Comparison of ENCODE assay signal across 25 cellular contexts in genomic region chr2:75429036-75429435, GRCh38.
DNase-seq lines count a peak whose midpoint lies in the region; ATAC-seq, FAIRE-seq and TF ChIP-seq lines count a peak whose summit lies in the region.
"Had no signal": no experiment of that assay in that cellular context is flagged by ENCODE, and none has a peak within 500 bp of the region (broad histone marks: within the 10 kb centered on the region; RNA-seq: fewer than 3 reads in every experiment).

No MANE protein-coding gene starts in this region.

- 91% methylated on average over 3 of the region's 3 CpGs; no CpG with 5 or more reads in 1 of the 2 experiments for WGBS in H1 (ENCODE audit: extremely low coverage in 1 of 2, insufficient coverage in 1 of 2, insufficient read length in 1 of 2, insufficient replicate concordance in 2 of 2, low coverage in 1 of 2, low lambda C conversion rate in 2 of 2, missing lambda C conversion rate in 1 of 2), 2 experiments

- H4K91ac ChIP-seq in H1 (replicated peaks; ENCODE audit: insufficient read length, low read length): peak overlapping the region; percentile 34

- no peak overlapping the region for H4K8ac ChIP-seq in H1 (ENCODE audit: extremely low read depth, insufficient read depth, low read length)

- no peak for TF ChIP-seq CTCF in H1 (IDR thresholded peaks at IDR 0.05; ENCODE audit: control extremely low read depth in 1 of 3, insufficient read depth in 1 of 3, low read depth in 1 of 3, low read length in 3 of 3)

- H4K5ac ChIP-seq in H1 (ENCODE audit: insufficient read length, low read depth, low read length): no peak overlapping the region

- peaks cover 4 to 20% (median 7%) of the 10 kb centered on the region in 4 experiments; a peak in 6 of 7 replicates for H3K4me1 ChIP-seq in H1 (replicated peaks in 1 of 4; ENCODE audit: control insufficient read depth in 3 of 4, insufficient read depth in 4 of 4, low read length in 3 of 4)

- no peaks in the 10 kb centered on the region for H3K27me3 ChIP-seq in H1 (replicated peaks in 1 of 4; ENCODE audit: control insufficient read depth in 3 of 4, extremely low read depth in 1 of 4, insufficient read depth in 3 of 4, low read length in 3 of 4)
- H3K27me3 ChIP-seq: BLaER1 treated with 17β-estradiol and CSF1 and Interleukin-3, amounts not matched to agents 10 nM and 100 nM had no signal

- no peak for TF ChIP-seq RAD21 in H1 (IDR thresholded peaks at IDR 0.05 in 1 of 2, conservative IDR thresholded peaks at IDR 0.05 in 1 of 2; ENCODE audit: low read depth in 2 of 2, low read length in 2 of 2)

- H2BK12ac ChIP-seq in H1 (ENCODE audit: low read depth, low read length): peak overlapping the region; percentile 27; the same call in 1 of the 2 replicates

- H3K23ac ChIP-seq in H1 (ENCODE audit: insufficient read length): no peak overlapping the region

- TF ChIP-seq POLR2A in H1 (IDR thresholded peaks at IDR 0.05; ENCODE audit: control extremely low read depth in 1 of 2, low read depth in 2 of 2, low read length in 2 of 2): no peak

- no peak overlapping the region for H2AFZ ChIP-seq in H1 (ENCODE audit: low read length)
- H2AFZ ChIP-seq: GM23248 had no signal

- H3K79me1 ChIP-seq in H1 (ENCODE audit: low read depth, low read length): no peaks in the 10 kb centered on the region

- no peaks in the 10 kb centered on the region; the same call in 1 of the 2 replicates for H3K23me2 ChIP-seq in H1 (ENCODE audit: low read depth, low read length)

- H3K36me3 ChIP-seq in H1 (ENCODE audit: control insufficient read depth in 2 of 4, insufficient read depth in 4 of 4, low read length in 3 of 4): no peaks in the 10 kb centered on the region
- H3K36me3 ChIP-seq: BLaER1 treated with 17β-estradiol and CSF1 and Interleukin-3, amounts not matched to agents 10 nM and 100 nM had no signal

- no peak for TF ChIP-seq EP300 in H1 (IDR thresholded peaks at IDR 0.05; ENCODE audit: borderline replicate concordance in 1 of 2, low read depth in 2 of 2, low read length in 2 of 2)

- no peak overlapping the region for H3K4me3 ChIP-seq in H1 (ENCODE audit: extremely low read depth in 1 of 4, insufficient read depth in 2 of 4, low read depth in 3 of 4, low read length in 4 of 4)
- H3K4me3 ChIP-seq: BLaER1 treated with 17β-estradiol and CSF1 and Interleukin-3, amounts not matched to agents 10 nM and 100 nM; GM23248; K562; mucosa of descending colon had no signal

- no peak overlapping the region for H3K9ac ChIP-seq in H1 (replicated peaks in 1 of 4; ENCODE audit: extremely low read depth in 1 of 4, low read depth in 3 of 4, low read length in 3 of 4)
- H3K9ac ChIP-seq: BLaER1 treated with 17β-estradiol and CSF1 and Interleukin-3, amounts not matched to agents 10 nM and 100 nM; GM23248 had no signal

- 0 out of 2 replicates have a peak overlapping the region, but pooled peaks have one; percentile 5 for H2AK5ac ChIP-seq in H1 (ENCODE audit: low read depth, low read length)

- CTCF ChIA-PET in H1 (lab: Charles Lee; ENCODE audit: partially characterized antibody): interaction anchor here (1.0 to 1.6 kb wide), 3 partner anchors 229 to 355 kb away, joined by 3 to 4 read pairs (median 3); no protein-coding TSS in a partner anchor

- H3K18ac ChIP-seq in H1 (ENCODE audit: extremely low read depth, low read length): peak overlapping the region; percentile 40; the same call in 1 of the 2 replicates

- FAIRE-seq in H1 (lab: Jason Lieb, UNC): no peak
- FAIRE-seq: A204.1, endometrium, K562, urothelium cell line had no signal

- ATAC-seq in HG03521 (IDR thresholded peaks at IDR 0.05; ENCODE audit: unreplicated experiment): no peak
- no peak for ATAC-seq in GM18861 (IDR thresholded peaks at IDR 0.05; ENCODE audit: unreplicated experiment)
- ATAC-seq: activated CD4-positive, alpha-beta T cell treated with anti-CD3 and anti-CD28 coated beads for 36 hours; activated naive CD4-positive, alpha-beta T cell treated with anti-CD3 and anti-CD28 coated beads, Interleukin-2, amount 50 U/mL, for 72 hours; activated T-cell treated with anti-CD3 and anti-CD28 coated beads, Interleukin-2, amount 50 U/mL, for 72 hours; K562; left lobe of liver; mucosa of descending colon had no signal

- DNase-seq in Ammon's horn (ENCODE audit: low spot score) (peak; percentile 48), NCI-H446 treated with DMSO at 0.1 percent for 48 hours (lab: John Stamatoyannopoulos, UW) (peak; percentile 37), H1 (ENCODE audit: low read depth in 1 of 2, low spot score in 2 of 2) (no peak), pons (ENCODE audit: low spot score) (peak; percentile 11), NCI-H2081 (lab: John Stamatoyannopoulos, UW) (no peak), DMS153 (lab: John Stamatoyannopoulos, UW) (no peak)
- DNase-seq: activated CD4-positive, alpha-beta T cell treated with anti-CD3 and anti-CD28 coated beads for 36 hours; activated T-cell treated with anti-CD3 and anti-CD28 coated beads, Interleukin-2, amount 50 U/mL, for 72 hours; glutamatergic neuron; GM23248; mucosa of descending colon; NCI-H1092; NCI-H2029 treated with DMSO at 0.1 percent for 48 hours; NCI-H524; Right ventricle myocardium superior; stimulated activated CD4-positive, alpha-beta T cell treated with anti-CD3 and anti-CD28 coated beads, Interleukin-4, amount 100 ng/mL, for 4 hours had no signal

- H2BK20ac ChIP-seq in H1 (ENCODE audit: low read length): peak overlapping the region; percentile 53

- H2BK120ac ChIP-seq in H1 (replicated peaks; ENCODE audit: low read depth, low read length): no peak overlapping the region

- H2BK5ac ChIP-seq in H1 (ENCODE audit: low read depth, low read length): peak overlapping the region; percentile 22; the same call in 1 of the 2 replicates

- H3K14ac ChIP-seq in H1 (ENCODE audit: insufficient read length): no peak overlapping the region

- 0 out of 2 replicates have a peak overlapping the region, but pooled peaks have one; percentile 7 for H2BK15ac ChIP-seq in H1 (ENCODE audit: low read length)

- H3K4ac ChIP-seq in H1 (replicated peaks; ENCODE audit: insufficient read length, low read depth, low read length): no peak overlapping the region

- no peaks in the 10 kb centered on the region for H4K20me1 ChIP-seq in H1 (replicated peaks in 1 of 2; ENCODE audit: control insufficient read depth in 1 of 2, insufficient read depth in 2 of 2, low read length in 2 of 2)
- H4K20me1 ChIP-seq: BLaER1 treated with 17β-estradiol and CSF1 and Interleukin-3, amounts not matched to agents 10 nM and 100 nM had no signal

- no peak overlapping the region for H3K27ac ChIP-seq in H1 (ENCODE audit: low read depth, low read length)
- H3K27ac ChIP-seq: BLaER1 treated with 17β-estradiol and CSF1 and Interleukin-3, amounts not matched to agents 10 nM and 100 nM; GM23248 had no signal

- no peaks in the 10 kb centered on the region for H3K79me2 ChIP-seq in H1 (ENCODE audit: control insufficient read depth in 1 of 2, insufficient read depth in 2 of 2, low read length in 2 of 2)

- H3K9me3 ChIP-seq in H1 (ENCODE audit: insufficient read depth in 2 of 2, low read depth in 1 of 2, low read length in 1 of 2): no peaks in the 10 kb centered on the region
- H3K9me3 ChIP-seq: mucosa of descending colon had no signal

- POLR2A ChIA-PET in H1 (lab: Charles Lee; ENCODE audit: partially characterized antibody): no interaction called here

- H3K56ac ChIP-seq in H1 (replicated peaks; ENCODE audit: insufficient read length, low read depth, low read length): no peak overlapping the region

- no peak overlapping the region for H3K4me2 ChIP-seq in H1 (ENCODE audit: insufficient read depth in 1 of 2, low read depth in 2 of 2, low read length in 2 of 2)
- H3K4me2 ChIP-seq: BLaER1 treated with 17β-estradiol and CSF1 and Interleukin-3, amounts not matched to agents 10 nM and 100 nM had no signal

TF ChIP-seq in H1, 55 proteins besides CTCF, POLR2A, EP300 and RAD21 (continues in another document):
- TF ChIP-seq FOSL1 (IDR thresholded peaks at IDR 0.05; ENCODE audit: insufficient read depth, low read depth, low read length) (no peak), USF2 (IDR thresholded peaks at IDR 0.05; ENCODE audit: low read length) (no peak), RNF2 (IDR thresholded peaks at IDR 0.05; ENCODE audit: borderline replicate concordance, low read depth, low read length, missing control alignments, poor library complexity, severe bottlenecking) (no peak), EGR1 (IDR thresholded peaks at IDR 0.05; ENCODE audit: borderline replicate concordance, low read depth, low read length) (no peak), SIN3A (conservative IDR thresholded peaks at IDR 0.05 in 1 of 2, IDR thresholded peaks at IDR 0.05 in 1 of 2; ENCODE audit: low read depth in 1 of 2, low read length in 2 of 2) (no peak), MAX (IDR thresholded peaks at IDR 0.05) (no peak), JUND (IDR thresholded peaks at IDR 0.05; ENCODE audit: low read length) (no peak), E2F6 (IDR thresholded peaks at IDR 0.05) (no peak), HDAC6 (IDR thresholded peaks at IDR 0.05; ENCODE audit: low read depth, low read length) (no peak), SAP30 (IDR thresholded peaks at IDR 0.05; ENCODE audit: insufficient read depth, insufficient replicate concordance, low read length) (no peak), JUN (IDR thresholded peaks at IDR 0.05; ENCODE audit: low read depth, low read length) (no peak), SP2 (IDR thresholded peaks at IDR 0.05; ENCODE audit: low read length) (no peak)

Comparison
In these comparisons a context has a peak if more than half of its experiments do, and no peak if none do; other contexts are left out.
1. DNase-seq: peak in Ammon's horn (single experiment), NCI-H446 treated with DMSO at 0.1 percent for 48 hours (single experiment) and pons (single experiment); none in H1 (0 of 2), NCI-H2081 (0 of 2) and DMS153 (single experiment).